In the genomic region with DNA sequence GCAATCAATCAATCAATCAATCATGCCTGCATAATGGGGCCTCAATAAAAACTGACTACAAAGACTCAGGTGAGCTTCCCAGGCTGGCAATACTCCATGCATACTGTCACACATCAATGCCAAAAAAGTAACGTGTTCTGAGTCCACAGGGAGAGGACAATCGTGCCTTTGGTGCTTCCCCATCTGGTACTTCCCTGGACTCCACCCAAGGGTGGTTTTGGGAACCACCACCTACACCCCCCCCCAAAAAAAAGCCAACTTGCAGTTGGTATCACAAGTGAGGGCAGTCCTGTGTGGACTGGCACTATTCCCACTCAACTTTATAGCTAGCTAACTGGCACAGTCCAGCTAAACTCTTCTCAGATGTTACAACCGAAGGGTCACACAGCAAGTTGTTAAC, we compare ENCODE assay signal across 29 cellular contexts. TPM values are rescaled to one million over a fixed set of nuclear protein-coding genes. Genes with fewer than 3 reads are reported as not detected.
A peak's percentile ranks its signal among the peaks of the same experiment; 100 is the strongest.
DNase-seq lines count a peak whose midpoint lies in the region; ATAC-seq, FAIRE-seq and TF ChIP-seq lines count a peak whose summit lies in the region.
"Had no signal": no experiment of that assay in that cellular context is flagged by ENCODE, and none has a peak within 500 bp of the region (broad histone marks: within the 10 kb centered on the region; RNA-seq: fewer than 3 reads in every experiment).

No MANE protein-coding gene starts in this region.

- 94% methylated on average over 3 of the region's 3 CpGs for WGBS in HepG2 (ENCODE audit: low lambda C conversion rate)
- 80% methylated on average over 1 of the region's 3 CpGs for WGBS in right lobe of liver (ENCODE audit: insufficient coverage, low coverage, low lambda C conversion rate, missing lambda C conversion rate)

- no peak overlapping the region for H2AFZ ChIP-seq in HepG2 (ENCODE audit: low read length)

- no peaks in the 10 kb centered on the region; a peak in 1 of 5 replicates for H3K27me3 ChIP-seq in HepG2 (ENCODE audit: control insufficient read depth in 1 of 2, insufficient read depth in 2 of 2, low read length in 2 of 2)
- no peaks in the 10 kb centered on the region for H3K27me3 ChIP-seq in right lobe of liver
- H3K27me3 ChIP-seq: heart left ventricle had no signal

- H3K9ac ChIP-seq in HepG2 (ENCODE audit: insufficient read depth, low read depth, low read length): no peak overlapping the region

- peaks cover 55% of the 10 kb centered on the region for H3K4me1 Mint-ChIP-seq in progenitor cell of endocrine pancreas (ENCODE audit: low read depth)

- H3K4me3 ChIP-seq in HepG2 (replicated peaks in 1 of 3; ENCODE audit: insufficient read depth in 1 of 3, low read depth in 2 of 3, low read length in 3 of 3): no peak overlapping the region
- no peak overlapping the region for H3K4me3 ChIP-seq in right lobe of liver
- peak overlapping the region; percentile 16 for H3K4me3 ChIP-seq in epithelial cell of proximal tubule (ENCODE audit: low read depth, low read length)
- H3K4me3 ChIP-seq: heart left ventricle, psoas muscle had no signal

- H3K4me2 ChIP-seq in HepG2 (ENCODE audit: low read depth, low read length): 0 out of 2 replicates have a peak overlapping the region, but pooled peaks have one; percentile 15

- H3K4me3 Mint-ChIP-seq in progenitor cell of endocrine pancreas (ENCODE audit: low read depth): no peak overlapping the region
- H3K4me3 Mint-ChIP-seq: activated naive CD4-positive, alpha-beta T cell treated with anti-CD3 and anti-CD28 coated beads, Interleukin-2, amount 50 U/mL, for 24 hours had no signal

- intact Hi-C loops in HepG2 (cut with micrococcal nuclease; ENCODE audit: unreplicated experiment): no loop called here
- intact Hi-C loops in right lobe of liver (cut with DNase I): no loop called here
- intact Hi-C loops in Right ventricle myocardium superior (cut with DNase I): no loop called here

- TF ChIP-seq CTCF in HepG2 (CRISPR knock-in tag; IDR thresholded peaks at IDR 0.05): no peak
- TF ChIP-seq CTCF in right lobe of liver (IDR thresholded peaks at IDR 0.05): no peak
- no peak for TF ChIP-seq CTCF in epithelial cell of proximal tubule (conservative IDR thresholded peaks at IDR 0.05; ENCODE audit: low read depth, low read length)
- no peak for TF ChIP-seq CTCF in progenitor cell of endocrine pancreas (IDR thresholded peaks at IDR 0.05; ENCODE audit: unreplicated experiment)

- H3K27ac ChIP-seq in HepG2 (ENCODE audit: extremely low read length, insufficient read depth, low read length) (no peak overlapping the region), right lobe of liver (no peak overlapping the region)
- H3K27ac ChIP-seq: HL-60, psoas muscle, WERI-Rb-1 had no signal

- in situ Hi-C loops in HepG2 (cut with HindIII; ENCODE audit: extremely low pct_ligation_motif_present, low pct_unique_long_range_greater_than_20kb): no loop called here

- TF ChIP-seq EP300 in HepG2 (IDR thresholded peaks at IDR 0.05; ENCODE audit: low read depth in 2 of 2, low read length in 2 of 2): no peak
- no peak for TF ChIP-seq EP300 in HepG2 (CRISPR knock-in tag; IDR thresholded peaks at IDR 0.05; ENCODE audit: borderline replicate concordance)

- CTCF ChIA-PET in HepG2 (lab: Yijun Ruan, JAX; ENCODE audit: low intra/inter-chr PET ratio, low total read pairs): no interaction called here

- ATAC-seq in HepG2 (no peak), right lobe of liver (no peak), Right ventricle myocardium superior (ENCODE audit: poor library complexity) (no peak), HG02973 (IDR thresholded peaks at IDR 0.05; ENCODE audit: unreplicated experiment) (no peak)
- ATAC-seq: heart left ventricle; left ventricle myocardium superior; naive thymus-derived CD4-positive, alpha-beta T cell; psoas muscle; T-cell had no signal

- H3K27ac Mint-ChIP-seq in progenitor cell of endocrine pancreas: peak overlapping the region; percentile 52
- H3K27ac Mint-ChIP-seq: activated naive CD4-positive, alpha-beta T cell treated with anti-CD3 and anti-CD28 coated beads, Interleukin-2, amount 50 U/mL, for 24 hours; mesothelial cell of epicardium had no signal

- no peaks in the 10 kb centered on the region for H3K36me3 Mint-ChIP-seq in progenitor cell of endocrine pancreas (ENCODE audit: insufficient read depth)
- H3K36me3 Mint-ChIP-seq: mesothelial cell of epicardium had no signal

- POLR2A ChIA-PET in HepG2 (lab: Yijun Ruan, JAX): interaction anchor here (1.2 kb wide), 1 partner anchor 9 kb away, joined by 3 read pairs; no protein-coding TSS in a partner anchor

- peaks cover 73% of the 10 kb centered on the region for H3K79me2 ChIP-seq in HepG2 (ENCODE audit: insufficient read depth, low read length)

- DNase-seq in HepG2 (ENCODE audit: low spot score) (no peak), right lobe of liver (no peak), epithelial cell of proximal tubule (ENCODE audit: low read depth) (no peak), progenitor cell of endocrine pancreas (ENCODE audit: low spot score, unreplicated experiment) (no peak), NCI-H2107 (lab: John Stamatoyannopoulos, UW) (no peak), Right ventricle myocardium superior (no peak), dedifferentiated amniotic fluid mesenchymal stem cell (ENCODE audit: extremely low spot score) (no peak)
- DNase-seq: activated CD4-positive, alpha-beta T cell treated with anti-CD3 and anti-CD28 coated beads for 4 hours; AML-193; DMS153; heart left ventricle; Karpas-422; kidney; left ventricle myocardium superior; naive thymus-derived CD4-positive, alpha-beta T cell; NCI-H1417; NCI-H510A; RPMI8226; stimulated activated CD4-positive, alpha-beta T cell treated with anti-CD3 and anti-CD28 coated beads, Interleukin-4, amount 100 ng/mL, for 24 hours; T-cell; WERI-Rb-1 had no signal

- no TSS peak for BruUV-seq in HepG2 (replicated peaks; lab: Mats Ljungman, UMichigan)

- no peak for TF ChIP-seq RAD21 in HepG2 (CRISPR knock-in tag; IDR thresholded peaks at IDR 0.05)

- no peaks in the 10 kb centered on the region for H3K27me3 Mint-ChIP-seq in progenitor cell of endocrine pancreas
- H3K27me3 Mint-ChIP-seq: activated naive CD4-positive, alpha-beta T cell treated with anti-CD3 and anti-CD28 coated beads, Interleukin-2, amount 50 U/mL, for 24 hours; naive thymus-derived CD4-positive, alpha-beta T cell; T-cell; type B pancreatic cell had no signal

- no peak for TF ChIP-seq POLR2A in HepG2 (IDR thresholded peaks at IDR 0.05; ENCODE audit: insufficient read depth in 1 of 2, low read depth in 2 of 2, low read length in 2 of 2)
- no peak for TF ChIP-seq POLR2A in right lobe of liver (IDR thresholded peaks at IDR 0.05)

- no peak for FAIRE-seq in HepG2 (lab: Jason Lieb, UNC)
- FAIRE-seq: A204.1, GM12891, kidney had no signal

- H3K4me1 ChIP-seq in HepG2 (ENCODE audit: insufficient read depth, low read length) (peaks cover 81% of the 10 kb centered on the region), right lobe of liver (peaks cover 0 to 45% (median 13%) of the 10 kb centered on the region in 4 donors)

- no peaks in the 10 kb centered on the region for H3K9me3 Mint-ChIP-seq in progenitor cell of endocrine pancreas (ENCODE audit: low read depth)
- H3K9me3 Mint-ChIP-seq: activated naive CD4-positive, alpha-beta T cell treated with anti-CD3 and anti-CD28 coated beads, Interleukin-2, amount 50 U/mL, for 24 hours; mesothelial cell of epicardium; naive thymus-derived CD4-positive, alpha-beta T cell; T-cell; type B pancreatic cell had no signal

- no peaks in the 10 kb centered on the region for H3K9me3 ChIP-seq in HepG2 (ENCODE audit: low read length)
- H3K9me3 ChIP-seq in right lobe of liver: no peaks in the 10 kb centered on the region
- H3K9me3 ChIP-seq: heart left ventricle, psoas muscle had no signal

- peaks cover 16% of the 10 kb centered on the region; the same call in 1 of the 2 replicates for H4K20me1 ChIP-seq in HepG2 (ENCODE audit: insufficient read depth, low read length)

- H3K36me3 ChIP-seq in HepG2 (replicated peaks in 1 of 2; ENCODE audit: control insufficient read depth in 1 of 2, insufficient read depth in 2 of 2, low read length in 2 of 2) (peaks cover 5 to 7% of the 10 kb centered on the region in 2 experiments; a peak in 4 of 5 replicates), right lobe of liver (no peaks in the 10 kb centered on the region)
- H3K36me3 ChIP-seq: WERI-Rb-1 had no signal

RNA-seq across cellular contexts. Expression of a gene that starts 3.1 kb away (rescaled TPM):
- 39.6 and 46.8 TPM in 2 replicates for total RNA-seq in HepG2 (2016; rRNA removed; fragmentation: Illumina TruSeq; extraction: Trizol)
- total RNA-seq in HepG2 (2016; cell fraction: cytosol; rRNA removed; fragmentation: Illumina TruSeq; extraction: Trizol; ENCODE audit: low read depth): 7.0 and 8.2 TPM in 2 replicates
- total RNA-seq in HepG2 (2016; cell fraction: insoluble cytoplasmic fraction; rRNA removed; fragmentation: Illumina TruSeq; extraction: Trizol): 36.4 and 48.1 TPM in 2 replicates
- 31.2 and 33.2 TPM in 2 replicates for total RNA-seq in HepG2 (2016; cell fraction: membrane; rRNA removed; fragmentation: Illumina TruSeq; extraction: Trizol)
- 34.5 and 37.8 TPM in 2 replicates for total RNA-seq in HepG2 (2016; cell fraction: nucleus; rRNA removed; fragmentation: Illumina TruSeq; extraction: Trizol)
- 67.6 and 79.2 TPM in 2 replicates for polyA plus RNA-seq in HepG2 (2011; rRNA removed)
- 96.7 and 128 TPM in 2 replicates for polyA plus RNA-seq in HepG2 (2011; cell fraction: cytosol; rRNA removed)
- 127 and 132 TPM in 2 replicates for polyA plus RNA-seq in HepG2 (2011; cell fraction: nucleus; rRNA removed)
- 56.5 and 63.5 TPM in 2 replicates for polyA plus RNA-seq in HepG2 (2012)
- 4.1 and 4.9 TPM in 2 replicates for polyA plus RNA-seq in HepG2 (2016; cell fraction: cytosol; fragmentation: Illumina TruSeq; extraction: Trizol; ENCODE audit: low read depth)
- polyA plus RNA-seq in HepG2 (2016; cell fraction: insoluble cytoplasmic fraction; fragmentation: Illumina TruSeq; extraction: Trizol; ENCODE audit: low read depth): 35.0 and 37.7 TPM in 2 replicates
- polyA plus RNA-seq in HepG2 (2016; cell fraction: membrane; fragmentation: Illumina TruSeq; extraction: Trizol; ENCODE audit: low read depth): 18.0 and 19.5 TPM in 2 replicates
- polyA plus RNA-seq in HepG2 (2016; cell fraction: nucleus; fragmentation: Illumina TruSeq; extraction: Trizol; ENCODE audit: insufficient read depth, low read depth): 57.2 and 68.7 TPM in 2 replicates
- polyA minus RNA-seq in HepG2 (2011; rRNA and poly(A)+ RNA removed; ENCODE audit: low replicate concordance): 49.1 and 145 TPM in 2 replicates
- 43.3 and 54.9 TPM in 2 replicates for polyA minus RNA-seq in HepG2 (2011; cell fraction: cytosol; rRNA and poly(A)+ RNA removed)
- 53.7 and 58.9 TPM in 2 replicates for polyA minus RNA-seq in HepG2 (2011; cell fraction: nucleus; rRNA and poly(A)+ RNA removed)
- 10 to 100 TPM; 10.7 to 27.5 (median 19.0) TPM for total RNA-seq in right lobe of liver
- 61.4 and 74.1 TPM in 2 replicates for total RNA-seq in epithelial cell of proximal tubule
- total RNA-seq in progenitor cell of endocrine pancreas: 67.3 TPM in 2 replicates
- 35.1 TPM for total RNA-seq in Right ventricle myocardium superior

RNA-seq across cellular contexts. Expression of a gene that starts 19.3 kb away (rescaled TPM):
- total RNA-seq in HepG2 (2016; rRNA removed; fragmentation: Illumina TruSeq; extraction: Trizol) (1.5 and 1.8 TPM in 2 replicates), right lobe of liver (1 to 10 TPM; 2.6 to 7.4 (median 4.7) TPM), epithelial cell of proximal tubule (6.8 and 12.5 TPM in 2 replicates), progenitor cell of endocrine pancreas (15.2 and 16.3 TPM in 2 replicates), Right ventricle myocardium superior (10.4 TPM)
- 0.62 and 0.91 TPM in 2 replicates for total RNA-seq in HepG2 (2016; cell fraction: cytosol; rRNA removed; fragmentation: Illumina TruSeq; extraction: Trizol; ENCODE audit: low read depth)
- total RNA-seq in HepG2 (2016; cell fraction: insoluble cytoplasmic fraction; rRNA removed; fragmentation: Illumina TruSeq; extraction: Trizol): 1.5 and 1.7 TPM in 2 replicates
- 0.99 and 1.1 TPM in 2 replicates for total RNA-seq in HepG2 (2016; cell fraction: membrane; rRNA removed; fragmentation: Illumina TruSeq; extraction: Trizol)
- total RNA-seq in HepG2 (2016; cell fraction: nucleus; rRNA removed; fragmentation: Illumina TruSeq; extraction: Trizol): 0.75 and 1.6 TPM in 2 replicates
- polyA plus RNA-seq in HepG2 (2011; rRNA removed): 1.8 and 2.4 TPM in 2 replicates
- 1.6 and 2.3 TPM in 2 replicates for polyA plus RNA-seq in HepG2 (2011; cell fraction: cytosol; rRNA removed)
- 6.1 and 6.2 TPM in 2 replicates for polyA plus RNA-seq in HepG2 (2011; cell fraction: nucleus; rRNA removed)
- 1.6 and 2.5 TPM in 2 replicates for polyA plus RNA-seq in HepG2 (2012)
- polyA plus RNA-seq in HepG2 (2016; cell fraction: cytosol; fragmentation: Illumina TruSeq; extraction: Trizol; ENCODE audit: low read depth): 0.47 and 1.2 TPM in 2 replicates
- polyA plus RNA-seq in HepG2 (2016; cell fraction: insoluble cytoplasmic fraction; fragmentation: Illumina TruSeq; extraction: Trizol; ENCODE audit: low read depth): 1.3 and 1.5 TPM in 2 replicates
- polyA plus RNA-seq in HepG2 (2016; cell fraction: membrane; fragmentation: Illumina TruSeq; extraction: Trizol; ENCODE audit: low read depth): 0.90 and 1.2 TPM in 2 replicates
- polyA plus RNA-seq in HepG2 (2016; cell fraction: nucleus; fragmentation: Illumina TruSeq; extraction: Trizol; ENCODE audit: insufficient read depth, low read depth): 1.4 and 2.0 TPM in 2 replicates
- 1.2 and 3.4 TPM in 2 replicates for polyA minus RNA-seq in HepG2 (2011; rRNA and poly(A)+ RNA removed; ENCODE audit: low replicate concordance)
- 0.99 and 1.8 TPM in 2 replicates for polyA minus RNA-seq in HepG2 (2011; cell fraction: cytosol; rRNA and poly(A)+ RNA removed)
- 3.6 and 5.5 TPM in 2 replicates for polyA minus RNA-seq in HepG2 (2011; cell fraction: nucleus; rRNA and poly(A)+ RNA removed)
